17 cellular contexts compared by ENCODE assay signal in genomic region chr20:4919047-4919704, GRCh38.
DNase-seq lines count a peak whose midpoint lies in the region; ATAC-seq and TF ChIP-seq lines count a peak whose summit lies in the region.
"Had no signal": no experiment of that assay in that cellular context is flagged by ENCODE, and none has a peak within 500 bp of the region (broad histone marks: within the 10 kb centered on the region; RNA-seq: fewer than 3 reads in every experiment).

No MANE protein-coding gene starts in this region.

- H3K9ac ChIP-seq in MM.1S (ENCODE audit: low read length) = no peak overlapping the region; the same call in 1 of the 2 replicates
- H3K9ac ChIP-seq: BLaER1 had no signal

- H3K4me3 ChIP-seq in DOHH2 (ENCODE audit: low read length) (peak overlapping the region; percentile 6; the same call in 1 of the 2 replicates), MM.1S (ENCODE audit: low read length) (peak overlapping the region; percentile 11; the same call in 1 of the 2 replicates)
- H3K4me3 ChIP-seq: BLaER1, heart right ventricle, transverse colon had no signal

- peaks cover 2% of the 10 kb centered on the region; the same call in 1 of the 2 replicates for H3F3A ChIP-seq in DOHH2 (ENCODE audit: control insufficient read depth, insufficient read depth)
- H3F3A ChIP-seq in MM.1S (ENCODE audit: insufficient read depth, low read length) = peaks cover 20% of the 10 kb centered on the region

- H3K27me3 ChIP-seq in DOHH2 (ENCODE audit: control insufficient read depth, low read length) = no peaks in the 10 kb centered on the region
- H3K27me3 ChIP-seq in MM.1S (replicated peaks; ENCODE audit: insufficient read depth, low read length) = no peaks in the 10 kb centered on the region
- H3K27me3 ChIP-seq: BLaER1, heart right ventricle, transverse colon had no signal

- peaks cover 10% of the 10 kb centered on the region for H3K36me3 Mint-ChIP-seq in memory B cell

- H3K79me2 ChIP-seq in DOHH2 (ENCODE audit: control insufficient read depth, low read length) = peaks cover 58% of the 10 kb centered on the region
- H3K79me2 ChIP-seq in MM.1S (ENCODE audit: low read length) = no peaks in the 10 kb centered on the region

- ATAC-seq in memory B cell (ENCODE audit: low read depth) = peak; percentile 19
- no peak for ATAC-seq in GM19324 (IDR thresholded peaks at IDR 0.05; ENCODE audit: low FRiP score, unreplicated experiment)
- ATAC-seq in GM18517 (IDR thresholded peaks at IDR 0.05; ENCODE audit: unreplicated experiment) = no peak
- ATAC-seq: heart right ventricle; naive thymus-derived CD4-positive, alpha-beta T cell; SK-N-SH treated with all-trans-retinoic acid at 6 μM for 48 hours had no signal

- H3K4me2 ChIP-seq in DOHH2 (ENCODE audit: low read length) = peak overlapping the region; percentile 37
- H3K4me2 ChIP-seq in MM.1S (ENCODE audit: low read depth, low read length) = peak overlapping the region; percentile 67
- H3K4me2 ChIP-seq: BLaER1 had no signal

- H4K20me1 ChIP-seq in DOHH2 (ENCODE audit: control insufficient read depth, insufficient read depth, low read depth, low read length) = peaks cover 10% of the 10 kb centered on the region
- no peaks in the 10 kb centered on the region for H4K20me1 ChIP-seq in MM.1S (ENCODE audit: insufficient read depth, low read length)

- H3K4me1 ChIP-seq in DOHH2 (ENCODE audit: control insufficient read depth, low read length) (peaks cover 36% of the 10 kb centered on the region), MM.1S (ENCODE audit: low read length) (peaks cover 26% of the 10 kb centered on the region)

- H3K9me2 ChIP-seq in DOHH2 (replicated peaks; ENCODE audit: control insufficient read depth, low read length) (no peaks in the 10 kb centered on the region), MM.1S (replicated peaks; ENCODE audit: insufficient read depth, low read length) (no peaks in the 10 kb centered on the region)

- H3K4me3 Mint-ChIP-seq in memory B cell = no peak overlapping the region
- H3K4me3 Mint-ChIP-seq: naive thymus-derived CD4-positive, alpha-beta T cell had no signal

- H3K27me3 Mint-ChIP-seq in memory B cell = no peaks in the 10 kb centered on the region
- H3K27me3 Mint-ChIP-seq: naive thymus-derived CD4-positive, alpha-beta T cell had no signal

- H3K9me3 ChIP-seq in DOHH2 (ENCODE audit: control insufficient read depth, insufficient read depth, low read length) (no peaks in the 10 kb centered on the region), MM.1S (replicated peaks; ENCODE audit: insufficient read depth, low read length) (no peaks in the 10 kb centered on the region)
- H3K9me3 ChIP-seq: BLaER1, heart right ventricle, transverse colon had no signal

- TF ChIP-seq CTCF in DOHH2 (IDR thresholded peaks at IDR 0.05; ENCODE audit: low read depth, low read length, poor library complexity, severe bottlenecking) = no peak
- TF ChIP-seq CTCF in MM.1S (IDR thresholded peaks at IDR 0.05; ENCODE audit: low read length) = no peak; the same call in 1 of the 2 replicates
- no peak for TF ChIP-seq CTCF in VCaP (conservative IDR thresholded peaks at IDR 0.05)

- no peaks in the 10 kb centered on the region for H3K9me3 Mint-ChIP-seq in memory B cell
- H3K9me3 Mint-ChIP-seq: naive thymus-derived CD4-positive, alpha-beta T cell had no signal

- H3K27ac ChIP-seq in DOHH2 (ENCODE audit: low read depth, low read length) (peak overlapping the region; percentile 9; the same call in 1 of the 2 replicates), MM.1S (ENCODE audit: low read length) (peak overlapping the region; percentile 69; the same call in 1 of the 2 replicates), VCaP (peak overlapping the region; percentile 32)
- H3K27ac ChIP-seq: BLaER1, heart right ventricle, transverse colon had no signal

- peak; percentile 40 for DNase-seq in MM.1S
- DNase-seq in memory B cell (ENCODE audit: low spot score in 2 of 2) = no peak
- DNase-seq in stimulated activated naive CD4-positive, alpha-beta T cell treated with Interleukin-2 at 50 U/mL for 16 hours (lab: John Stamatoyannopoulos, UW) = no peak
- DNase-seq: activated CD4-positive, alpha-beta T cell treated with anti-CD3 and anti-CD28 coated beads for 48 hours; activated CD8-positive, alpha-beta memory T cell treated with anti-CD3 and anti-CD28 coated beads, Interleukin-2, amount 50 U/mL, for 48 hours; activated gamma-delta T cell treated with Interleukin-2 at 50 U/mL for 16 hours; DMS53; heart right ventricle; mammary epithelial cell; naive thymus-derived CD4-positive, alpha-beta T cell had no signal

- H3K27ac Mint-ChIP-seq in memory B cell = peak overlapping the region; percentile 68

- peaks cover 33% of the 10 kb centered on the region for H3K4me1 Mint-ChIP-seq in memory B cell

- H3K36me3 ChIP-seq in DOHH2 (ENCODE audit: control insufficient read depth, low read length) = peaks cover 30% of the 10 kb centered on the region
- H3K36me3 ChIP-seq in MM.1S (replicated peaks; ENCODE audit: insufficient read depth, low read length) = no peaks in the 10 kb centered on the region
- H3K36me3 ChIP-seq: transverse colon had no signal

- H2AFZ ChIP-seq in MM.1S (ENCODE audit: low read length) = no peak overlapping the region

Comparison
In these comparisons a context has a peak if more than half of its experiments do, and no peak if none do; other contexts are left out.
1. H3K27ac ChIP-seq: peak in every context shown above with its lines; median percentile 69 in MM.1S; 32 in VCaP; 9 in DOHH2.